Comparison of ENCODE assay signal across 32 cellular contexts in the genomic region with DNA sequence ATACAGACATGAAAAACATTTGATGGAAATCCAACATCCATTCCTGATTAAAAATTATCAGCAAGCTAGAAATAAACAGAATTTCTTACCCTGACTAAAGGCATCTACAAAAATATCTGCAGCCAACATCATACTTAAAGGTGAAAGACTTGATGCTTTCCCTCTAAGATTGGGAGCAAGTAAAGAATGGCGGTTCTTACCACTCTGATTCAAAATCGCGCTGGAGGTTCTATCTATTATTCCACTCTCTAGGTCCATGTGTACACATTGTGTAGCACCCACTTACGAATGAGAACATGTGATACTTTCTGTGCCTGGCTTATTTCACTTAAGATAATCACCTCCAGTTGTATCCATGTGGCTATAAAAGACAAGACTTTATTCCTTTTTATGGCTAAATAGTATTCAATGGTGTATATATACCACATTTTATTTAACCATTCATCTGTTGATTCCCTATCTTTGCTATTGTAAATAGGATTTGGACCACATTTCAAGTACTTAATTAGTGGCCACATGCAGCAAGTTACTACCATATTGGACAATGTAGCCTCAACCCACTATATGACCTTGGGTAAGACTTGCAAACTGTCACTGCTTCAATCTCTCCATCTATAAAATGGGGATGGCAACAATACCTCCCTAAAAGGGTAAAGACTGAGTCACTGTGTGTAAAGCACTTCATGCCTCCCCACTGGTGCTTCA. TPM values are rescaled to one million over a fixed set of nuclear protein-coding genes. Genes with fewer than 3 reads are reported as not detected.
DNase-seq lines count a peak whose midpoint lies in the region; ATAC-seq, FAIRE-seq and TF ChIP-seq lines count a peak whose summit lies in the region.
"Had no signal": no experiment of that assay in that cellular context is flagged by ENCODE, and none has a peak within 500 bp of the region (broad histone marks: within the 10 kb centered on the region; RNA-seq: fewer than 3 reads in every experiment).

No MANE protein-coding gene starts in this region.

- ATAC-seq in HCT116 (no peak), Panc1 (no peak), HepG2 (no peak), HG02642 (IDR thresholded peaks at IDR 0.05; ENCODE audit: poor library complexity, unreplicated experiment) (no peak)
- ATAC-seq: activated CD8-positive, alpha-beta T cell treated with anti-CD3 and anti-CD28 coated beads for 36 hours; activated T-helper 17 cell treated with anti-CD3 and anti-CD28 coated beads, Interleukin-2, amount 50 U/mL, for 72 hours; natural killer cell had no signal

- no peak overlapping the region for H3K4me3 ChIP-seq in HCT116 (replicated peaks in 1 of 2; ENCODE audit: low read depth in 1 of 2, low read length in 2 of 2)
- no peak overlapping the region for H3K4me3 ChIP-seq in Panc1 (ENCODE audit: low read depth in 2 of 2, low read length in 2 of 2)
- no peak overlapping the region for H3K4me3 ChIP-seq in HepG2 (replicated peaks in 1 of 3; ENCODE audit: insufficient read depth in 1 of 3, low read depth in 2 of 3, low read length in 3 of 3)
- H3K4me3 ChIP-seq in transverse colon = no peak overlapping the region
- no peak overlapping the region for H3K4me3 ChIP-seq in MG63
- H3K4me3 ChIP-seq: breast epithelium, SK-N-MC, upper lobe of right lung had no signal

- no peak for TF ChIP-seq RAD21 in HCT116 (IDR thresholded peaks at IDR 0.05; ENCODE audit: low read depth)
- no peak for TF ChIP-seq RAD21 in HepG2 (CRISPR knock-in tag; IDR thresholded peaks at IDR 0.05)

- TF ChIP-seq EP300 in HepG2 (IDR thresholded peaks at IDR 0.05; ENCODE audit: low read depth in 2 of 2, low read length in 2 of 2) (no peak), HepG2 (CRISPR knock-in tag; IDR thresholded peaks at IDR 0.05; ENCODE audit: borderline replicate concordance) (no peak), transverse colon (IDR thresholded peaks at IDR 0.05; ENCODE audit: low read depth) (no peak)

- in situ Hi-C loops in Panc1 (cut with HindIII; ENCODE audit: low pct_unique_long_range_greater_than_20kb, low sequenced_read_pairs) = no loop called here
- in situ Hi-C loops in HepG2 (cut with HindIII; ENCODE audit: extremely low pct_ligation_motif_present, low pct_unique_long_range_greater_than_20kb) = no loop called here
- in situ Hi-C loops in transverse colon (cut with MboI; ENCODE audit: low pct_ligation_motif_present in 1 of 4, low pct_unique_long_range_greater_than_20kb in 1 of 4, low sequenced_read_pairs in 3 of 4) = no loop called here

- RAD21 ChIA-PET in HCT116 (lab: Charles Lee; ENCODE audit: low non-redundant PET in 1 of 2, low total read pairs in 2 of 2, uncharacterized antibody in 2 of 2, unreplicated experiment in 2 of 2) = no interaction called here

- DNase-seq in HCT116 (ENCODE audit: low read depth, low spot score) = no peak
- no peak for DNase-seq in Panc1 (ENCODE audit: low read depth, low spot score)
- DNase-seq in HepG2 (ENCODE audit: low spot score) = no peak
- DNase-seq in transverse colon = no peak
- DNase-seq in MG63 = no peak
- no peak for DNase-seq in RCC 7860 (ENCODE audit: low spot score)
- DNase-seq: activated CD4-positive, CD25-positive, alpha-beta regulatory T cell treated with anti-CD3 and anti-CD28 coated beads, Interleukin-2, amount 50 U/mL, for 72 hours; activated CD8-positive, alpha-beta T cell treated with anti-CD3 and anti-CD28 coated beads for 36 hours; amygdala; CD4-positive, CD25-positive, alpha-beta regulatory T cell; DMS 273 treated with DMSO at 0.1 percent for 48 hours; effector memory CD4-positive, alpha-beta T cell; GOT3; head of caudate nucleus; midbrain; natural killer cell; NCI-H1105; NCI-H1930; retina; stimulated activated CD4-positive, alpha-beta T cell treated with anti-CD3 and anti-CD28 coated beads, Interleukin-2, amount 100 ng/mL, for 48 hours had no signal

- WGBS in HepG2 (ENCODE audit: low lambda C conversion rate) = 84% methylated on average over 4 of the region's 4 CpGs
- WGBS in transverse colon (ENCODE audit: low coverage in 1 of 2), 2 donors = 51 to 68% methylated on average over 4 of the region's 4 CpGs

- CTCF ChIA-PET in HCT116 (lab: Charles Lee) = no interaction called here
- CTCF ChIA-PET in Panc1 (lab: Charles Lee) = interaction anchor here (0.6 kb wide), 1 partner anchor 276 kb away, joined by 5 read pairs; no protein-coding TSS in a partner anchor
- CTCF ChIA-PET in HepG2 (lab: Yijun Ruan, JAX; ENCODE audit: low intra/inter-chr PET ratio, low total read pairs) = no interaction called here

- H2AFZ ChIP-seq in HCT116 (ENCODE audit: low read depth, low read length, poor library complexity, severe bottlenecking) (no peak overlapping the region), HepG2 (ENCODE audit: low read length) (no peak overlapping the region)

- H3K4me1 ChIP-seq in HCT116 (ENCODE audit: control insufficient read depth in 1 of 2, insufficient read depth in 2 of 2, low read length in 2 of 2) (peaks cover 19 to 20% of the 10 kb centered on the region in 2 experiments), Panc1 (ENCODE audit: control insufficient read depth, insufficient read depth, low read length) (peaks cover 10% of the 10 kb centered on the region), HepG2 (ENCODE audit: insufficient read depth, low read length) (peaks cover 23% of the 10 kb centered on the region), transverse colon (peaks cover 14 to 33% (median 19%) of the 10 kb centered on the region in 4 donors)
- H3K4me1 ChIP-seq: breast epithelium had no signal

- H3K9ac ChIP-seq in HCT116 (ENCODE audit: low read length) (no peak overlapping the region), HepG2 (ENCODE audit: insufficient read depth, low read depth, low read length) (no peak overlapping the region)

- FAIRE-seq in HepG2 (lab: Jason Lieb, UNC) = no peak
- no peak for FAIRE-seq in RCC 7860 (lab: Jason Lieb, UNC)
- FAIRE-seq: colon, GM12892, TTC549 had no signal

- POLR2A ChIA-PET in HCT116 (lab: Charles Lee) (no interaction called here), Panc1 (lab: Charles Lee) (no interaction called here), HepG2 (lab: Yijun Ruan, JAX) (interaction anchor here (1.0 kb wide), 1 partner anchor 88 kb away, joined by 3 read pairs; no protein-coding TSS in a partner anchor)

- TF ChIP-seq POLR2A in HCT116 (IDR thresholded peaks at IDR 0.05; ENCODE audit: borderline replicate concordance, extremely low read depth, insufficient read depth, insufficient read length) (no peak), HepG2 (IDR thresholded peaks at IDR 0.05; ENCODE audit: insufficient read depth in 1 of 2, low read depth in 2 of 2, low read length in 2 of 2) (no peak), transverse colon (IDR thresholded peaks at IDR 0.05) (no peak)

- intact Hi-C loops in HCT116 (cut with micrococcal nuclease) = no loop called here
- intact Hi-C loops in Panc1 (cut with micrococcal nuclease; ENCODE audit: unreplicated experiment) = no loop called here
- intact Hi-C loops in HepG2 (cut with micrococcal nuclease; ENCODE audit: unreplicated experiment) = no loop called here
- intact Hi-C loops in transverse colon (cut with DNase I; ENCODE audit: low total_unique reads) = no loop called here

- peak overlapping the region; percentile 50 for H3K4me2 ChIP-seq in HCT116 (ENCODE audit: low read length)
- no peak overlapping the region for H3K4me2 ChIP-seq in HepG2 (ENCODE audit: low read depth, low read length)

- H3K27me3 ChIP-seq in HCT116 (ENCODE audit: insufficient read depth, low read length) = peaks cover 30% of the 10 kb centered on the region; the same call in 1 of the 2 replicates
- H3K27me3 ChIP-seq in Panc1 (ENCODE audit: control insufficient read depth, insufficient read depth, low read length) = no peaks in the 10 kb centered on the region
- H3K27me3 ChIP-seq in HepG2 (ENCODE audit: control insufficient read depth in 1 of 2, insufficient read depth in 2 of 2, low read length in 2 of 2) = peaks cover 5 to 35% of the 10 kb centered on the region in 2 experiments
- H3K27me3 ChIP-seq in transverse colon = no peaks in the 10 kb centered on the region
- no peaks in the 10 kb centered on the region; the same call in none of the 2 replicates for H3K27me3 ChIP-seq in MG63
- H3K27me3 ChIP-seq: breast epithelium, upper lobe of right lung had no signal

- BruUV-seq in HCT116 (replicated peaks; lab: Mats Ljungman, UMichigan) = no TSS peak
- BruUV-seq in Panc1 (replicated peaks; lab: Mats Ljungman, UMichigan) = no TSS peak
- BruUV-seq in HepG2 (replicated peaks; lab: Mats Ljungman, UMichigan) = no TSS peak

- no peaks in the 10 kb centered on the region for H4K20me1 ChIP-seq in HCT116 (ENCODE audit: insufficient read depth)
- peaks cover 4% of the 10 kb centered on the region; the same call in 1 of the 2 replicates for H4K20me1 ChIP-seq in HepG2 (ENCODE audit: insufficient read depth, low read length)

- H3K36me3 ChIP-seq in HCT116 (ENCODE audit: control insufficient read depth in 1 of 2, insufficient read depth in 2 of 2, low read length in 2 of 2) (no peaks in the 10 kb centered on the region), Panc1 (ENCODE audit: control insufficient read depth, insufficient read depth, low read length) (no peaks in the 10 kb centered on the region), HepG2 (replicated peaks in 1 of 2; ENCODE audit: control insufficient read depth in 1 of 2, insufficient read depth in 2 of 2, low read length in 2 of 2) (no peaks in the 10 kb centered on the region), transverse colon (no peaks in the 10 kb centered on the region), MG63 (no peaks in the 10 kb centered on the region)
- H3K36me3 ChIP-seq: breast epithelium, upper lobe of right lung had no signal

- peak overlapping the region; percentile 30; the same call in 1 of the 2 replicates for H3K27ac ChIP-seq in HCT116 (ENCODE audit: low read depth, low read length)
- H3K27ac ChIP-seq in Panc1 (ENCODE audit: low read length) = peak overlapping the region; percentile 80
- no peak overlapping the region for H3K27ac ChIP-seq in HepG2 (ENCODE audit: extremely low read length, insufficient read depth, low read length)
- peak overlapping the region; percentile 67 to 75 (median 72) for H3K27ac ChIP-seq in transverse colon
- H3K27ac ChIP-seq: RWPE1, SK-N-MC, upper lobe of right lung had no signal

- H3K79me2 ChIP-seq in HCT116 (ENCODE audit: insufficient read depth, low read length) (no peaks in the 10 kb centered on the region), HepG2 (ENCODE audit: insufficient read depth, low read length) (no peaks in the 10 kb centered on the region)

- TF ChIP-seq CTCF in HCT116 (IDR thresholded peaks at IDR 0.05 in 2 of 3, conservative IDR thresholded peaks at IDR 0.05 in 1 of 3; ENCODE audit: borderline replicate concordance in 1 of 3, insufficient read depth in 1 of 3, low read depth in 2 of 3, low read length in 2 of 3) (no peak), Panc1 (IDR thresholded peaks at IDR 0.05) (no peak), HepG2 (CRISPR knock-in tag; IDR thresholded peaks at IDR 0.05) (no peak), transverse colon (IDR thresholded peaks at IDR 0.05) (no peak)

- H3K9me3 ChIP-seq in HCT116 (ENCODE audit: control insufficient read depth in 1 of 2, insufficient read depth in 1 of 2, low read depth in 1 of 2, low read length in 2 of 2) = peaks cover 0 to 5% of the 10 kb centered on the region in 2 experiments; a peak in 1 of 4 replicates
- peaks cover 9% of the 10 kb centered on the region; the same call in 1 of the 2 replicates for H3K9me3 ChIP-seq in Panc1 (ENCODE audit: control insufficient read depth, insufficient read depth, low read depth, low read length)
- H3K9me3 ChIP-seq in HepG2 (ENCODE audit: low read length) = peaks cover 13% of the 10 kb centered on the region
- H3K9me3 ChIP-seq in transverse colon = peaks cover 4 to 15% of the 10 kb centered on the region in 2 donors
- H3K9me3 ChIP-seq in MG63 = peaks cover 31% of the 10 kb centered on the region

- H3K9me2 ChIP-seq in HCT116 (ENCODE audit: insufficient read depth) = no peaks in the 10 kb centered on the region

RNA-seq across cellular contexts. Expression of a gene that starts 38.4 kb away (rescaled TPM):
- total RNA-seq in HCT116 (2021; ENCODE audit: unreplicated experiment) (not detected), Panc1 (2021; ENCODE audit: unreplicated experiment) (not detected), HepG2 (2016; rRNA removed; fragmentation: Illumina TruSeq; extraction: Trizol) (not detected in 2 replicates), transverse colon (not detected)
- polyA plus RNA-seq in HCT116 (2012) = 0.03 and 0.06 TPM in 2 replicates
- not detected for polyA plus RNA-seq in Panc1 (2012; ENCODE audit: insufficient read length)
- total RNA-seq in HepG2 (2016; cell fraction: cytosol; rRNA removed; fragmentation: Illumina TruSeq; extraction: Trizol; ENCODE audit: low read depth) = not detected in 2 replicates
- total RNA-seq in HepG2 (2016; cell fraction: insoluble cytoplasmic fraction; rRNA removed; fragmentation: Illumina TruSeq; extraction: Trizol) = not detected in 2 replicates
- not detected in 2 replicates for total RNA-seq in HepG2 (2016; cell fraction: membrane; rRNA removed; fragmentation: Illumina TruSeq; extraction: Trizol)
- not detected in 2 replicates for total RNA-seq in HepG2 (2016; cell fraction: nucleus; rRNA removed; fragmentation: Illumina TruSeq; extraction: Trizol)
- not detected in 2 replicates for polyA plus RNA-seq in HepG2 (2011; rRNA removed)
- not detected in 2 replicates for polyA plus RNA-seq in HepG2 (2011; cell fraction: cytosol; rRNA removed)
- not detected in 2 replicates for polyA plus RNA-seq in HepG2 (2011; cell fraction: nucleus; rRNA removed)
- not detected in 2 replicates for polyA plus RNA-seq in HepG2 (2012)
- polyA plus RNA-seq in HepG2 (2016; cell fraction: cytosol; fragmentation: Illumina TruSeq; extraction: Trizol; ENCODE audit: low read depth) = not detected in 2 replicates
- polyA plus RNA-seq in HepG2 (2016; cell fraction: insoluble cytoplasmic fraction; fragmentation: Illumina TruSeq; extraction: Trizol; ENCODE audit: low read depth) = not detected in 2 replicates
- polyA plus RNA-seq in HepG2 (2016; cell fraction: membrane; fragmentation: Illumina TruSeq; extraction: Trizol; ENCODE audit: low read depth) = not detected in 2 replicates
- polyA plus RNA-seq in HepG2 (2016; cell fraction: nucleus; fragmentation: Illumina TruSeq; extraction: Trizol; ENCODE audit: insufficient read depth, low read depth) = not detected in 2 replicates
- not detected in 2 replicates for polyA minus RNA-seq in HepG2 (2011; rRNA and poly(A)+ RNA removed; ENCODE audit: low replicate concordance)
- not detected in 2 replicates for polyA minus RNA-seq in HepG2 (2011; cell fraction: cytosol; rRNA and poly(A)+ RNA removed)
- polyA minus RNA-seq in HepG2 (2011; cell fraction: nucleus; rRNA and poly(A)+ RNA removed) = not detected in 2 replicates
- total RNA-seq in MG63 (2014; rRNA removed; shearing (Covaris generic); ENCODE audit: low replicate concordance) = not detected in 2 replicates
- total RNA-seq: activated CD8-positive, alpha-beta T cell treated with anti-CD3 and anti-CD28 coated beads for 36 hours; activated T-helper 17 cell treated with anti-CD3 and anti-CD28 coated beads, Interleukin-2, amount 50 U/mL, for 72 hours; breast epithelium; CD4-positive, CD25-positive, alpha-beta regulatory T cell; fibroblast of villous mesenchyme; natural killer cell; omental fat pad had no signal
- polyA plus RNA-seq: CD4-positive, CD25-positive, alpha-beta regulatory T cell; IgD-negative memory B cell had no signal
